ENCODE assay signal across 20 cellular contexts in the genomic region with DNA sequence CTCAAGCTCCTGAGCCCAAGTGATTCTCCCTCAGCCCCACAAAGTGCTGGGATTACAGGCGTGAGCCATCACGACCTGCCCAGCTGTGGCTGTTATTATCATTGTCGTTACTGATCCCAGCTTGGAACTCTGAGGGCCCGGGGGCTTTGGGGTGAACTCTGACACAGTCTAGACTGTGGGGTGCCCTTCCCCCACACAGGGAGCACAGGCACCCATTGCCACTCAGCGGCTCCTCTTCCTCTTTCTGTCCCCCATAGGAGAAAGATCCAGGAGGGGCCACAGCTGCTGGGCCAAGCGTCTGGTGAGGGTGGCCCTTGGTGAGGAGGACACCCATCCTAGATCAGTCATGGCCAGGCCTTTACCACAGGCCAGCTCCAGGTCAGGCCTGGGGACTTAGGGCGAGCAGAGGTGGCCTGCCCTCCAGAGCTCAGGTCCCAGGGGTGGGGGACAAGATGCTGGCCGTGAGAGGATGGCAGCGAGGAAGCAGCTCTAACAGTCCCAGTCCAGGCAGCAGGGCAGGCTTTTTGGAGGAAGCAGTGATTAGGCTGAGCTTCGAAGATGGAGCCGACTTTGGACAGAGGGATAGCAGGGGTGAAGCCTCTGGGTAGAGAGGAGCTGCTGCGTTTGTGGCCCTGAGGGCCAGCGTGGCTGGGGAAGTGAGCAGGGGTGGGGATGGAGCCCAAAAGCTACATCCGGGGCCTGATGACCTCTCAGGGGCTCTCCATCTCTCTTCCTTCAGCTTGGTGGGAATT. TPM values are rescaled to one million over a fixed set of nuclear protein-coding genes. Genes with fewer than 3 reads are reported as not detected.
DNase-seq lines count a peak whose midpoint lies in the region; ATAC-seq, FAIRE-seq and TF ChIP-seq lines count a peak whose summit lies in the region.
"Had no signal": no experiment of that assay in that cellular context is flagged by ENCODE, and none has a peak within 500 bp of the region (broad histone marks: within the 10 kb centered on the region; RNA-seq: fewer than 3 reads in every experiment).

No MANE protein-coding gene starts in this region.

- H3K4me1 ChIP-seq in SK-N-SH (ENCODE audit: control insufficient read depth in 1 of 2, insufficient read depth in 2 of 2, low read depth in 1 of 2, low read length in 1 of 2) = peaks cover 5 to 81% of the 10 kb centered on the region in 2 experiments; a peak in 2 of 4 replicates
- H3K4me1 ChIP-seq in CD8-positive, alpha-beta memory T cell (ENCODE audit: insufficient read depth, low read length) = peaks cover 88% of the 10 kb centered on the region
- H3K4me1 ChIP-seq in astrocyte (ENCODE audit: insufficient read depth, low read length) = peaks cover 4% of the 10 kb centered on the region

- WGBS in SK-N-SH (ENCODE audit: low lambda C conversion rate) = 81% methylated on average over 12 of the region's 14 CpGs

- H3K27me3 ChIP-seq in SK-N-SH (ENCODE audit: insufficient read depth) (no peaks in the 10 kb centered on the region), astrocyte (ENCODE audit: insufficient read depth, low read length) (no peaks in the 10 kb centered on the region)
- no peaks in the 10 kb centered on the region for H3K27me3 ChIP-seq in CD8-positive, alpha-beta memory T cell (ENCODE audit: insufficient read depth, low read length, poor library complexity, severe bottlenecking)

- no peaks in the 10 kb centered on the region for H3K36me3 Mint-ChIP-seq in CD8-positive, alpha-beta memory T cell
- H3K36me3 Mint-ChIP-seq in astrocyte (ENCODE audit: low read depth, unreplicated experiment) (no peaks in the 10 kb centered on the region), nephron (ENCODE audit: low read depth) (no peaks in the 10 kb centered on the region)

- H4K20me1 ChIP-seq in SK-N-SH (ENCODE audit: insufficient read depth) = no peaks in the 10 kb centered on the region
- H4K20me1 ChIP-seq in astrocyte (ENCODE audit: insufficient read depth, low read length) = no peaks in the 10 kb centered on the region

- TF ChIP-seq RAD21 in SK-N-SH (IDR thresholded peaks at IDR 0.05; ENCODE audit: low read length) = no peak

- H3K4me3 ChIP-seq in SK-N-SH (ENCODE audit: low read depth in 2 of 2, low read length in 1 of 2) (no peak overlapping the region), astrocyte (ENCODE audit: insufficient read depth, low read depth, low read length) (no peak overlapping the region)
- H3K4me3 ChIP-seq in CD8-positive, alpha-beta memory T cell (ENCODE audit: low read length) = no peak overlapping the region
- H3K4me3 ChIP-seq: gastroesophageal sphincter, transverse colon had no signal

- POLR2A ChIA-PET in SK-N-SH (lab: Yijun Ruan, JAX) = interaction anchor here (0.6 to 2.5 kb wide), 7 partner anchors 10 to 100 kb away, joined by 3 to 6 read pairs (median 3); no protein-coding TSS in a partner anchor
- POLR2A ChIA-PET in CD8-positive, alpha-beta memory T cell (lab: Charles Lee) = interaction anchor here (0.5 to 1.8 kb wide), 3 partner anchors 9 to 298 kb away, joined by 6 to 7 read pairs (median 7); a partner anchor contains a TSS

- H3K4me2 ChIP-seq in SK-N-SH = no peak overlapping the region
- H3K4me2 ChIP-seq in astrocyte (ENCODE audit: low read length) = no peak overlapping the region

- peak overlapping the region in 3 of 8 donors; percentile 27 to 79 (median 59) for H3K27ac Mint-ChIP-seq in CD8-positive, alpha-beta memory T cell
- H3K27ac Mint-ChIP-seq in astrocyte (ENCODE audit: unreplicated experiment) = peak overlapping the region; percentile 66
- peak overlapping the region; percentile 38 to 90 (median 81) for H3K27ac Mint-ChIP-seq in nephron

- no peak for TF ChIP-seq CTCF in SK-N-SH (IDR thresholded peaks at IDR 0.05)
- no peak for TF ChIP-seq CTCF in astrocyte (IDR thresholded peaks at IDR 0.05; ENCODE audit: insufficient read depth, low read depth, low read length)
- no peak for TF ChIP-seq CTCF in nephron (IDR thresholded peaks at IDR 0.05; ENCODE audit: unreplicated experiment in 3 of 3)
- TF ChIP-seq CTCF in GM13977 (IDR thresholded peaks at IDR 0.05; ENCODE audit: extremely low read depth, insufficient read depth, missing control alignments) = no peak

- CTCF ChIA-PET in SK-N-SH (lab: Yijun Ruan, JAX) = interaction anchor here (0.6 to 4.8 kb wide), 13 partner anchors 12 to 452 kb away, joined by 3 to 30 read pairs (median 6); no protein-coding TSS in a partner anchor
- CTCF ChIA-PET in CD8-positive, alpha-beta memory T cell (lab: Charles Lee) = interaction anchor here (0.8 to 1.1 kb wide), 2 partner anchors 72 to 166 kb away, joined by 3 to 4 read pairs; no protein-coding TSS in a partner anchor

- no peaks in the 10 kb centered on the region for H3K9me3 Mint-ChIP-seq in CD8-positive, alpha-beta memory T cell
- H3K9me3 Mint-ChIP-seq in astrocyte (ENCODE audit: unreplicated experiment) (no peaks in the 10 kb centered on the region), nephron (no peaks in the 10 kb centered on the region)

- no peaks in the 10 kb centered on the region for H3K9me2 ChIP-seq in SK-N-SH

- H2AFZ ChIP-seq in SK-N-SH (ENCODE audit: low read depth) = no peak overlapping the region
- no peak overlapping the region for H2AFZ ChIP-seq in astrocyte (ENCODE audit: low read depth, low read length)

- H3K9ac ChIP-seq in SK-N-SH (no peak overlapping the region), astrocyte (ENCODE audit: low read length) (no peak overlapping the region)

- FAIRE-seq in astrocyte (lab: Jason Lieb, UNC) = no peak
- FAIRE-seq: A204.1, GM18507, GM19239, islet of Langerhans had no signal

- H3K79me2 ChIP-seq in SK-N-SH (ENCODE audit: insufficient read depth) = no peaks in the 10 kb centered on the region
- H3K79me2 ChIP-seq in astrocyte (ENCODE audit: insufficient read depth, low read length) = no peaks in the 10 kb centered on the region

- peak overlapping the region in 1 of 7 donors; percentile 58 for H3K4me3 Mint-ChIP-seq in CD8-positive, alpha-beta memory T cell
- H3K4me3 Mint-ChIP-seq in astrocyte (ENCODE audit: unreplicated experiment) = no peak overlapping the region
- H3K4me3 Mint-ChIP-seq in nephron = peak overlapping the region; percentile 69 to 79 (median 71)

- no peaks in the 10 kb centered on the region for H3K9me3 ChIP-seq in SK-N-SH
- H3K9me3 ChIP-seq in CD8-positive, alpha-beta memory T cell (ENCODE audit: low read length) = no peaks in the 10 kb centered on the region
- no peaks in the 10 kb centered on the region for H3K9me3 ChIP-seq in astrocyte (ENCODE audit: insufficient read depth, low read depth, low read length)
- H3K9me3 ChIP-seq: gastroesophageal sphincter, transverse colon had no signal

- H3K36me3 ChIP-seq in SK-N-SH (replicated peaks in 1 of 2; ENCODE audit: control insufficient read depth in 1 of 2, insufficient read depth in 2 of 2, low read length in 1 of 2) (no peaks in the 10 kb centered on the region), astrocyte (ENCODE audit: insufficient read depth, low read length) (no peaks in the 10 kb centered on the region)
- H3K36me3 ChIP-seq in CD8-positive, alpha-beta memory T cell (ENCODE audit: insufficient read depth, low read length) = no peaks in the 10 kb centered on the region
- H3K36me3 ChIP-seq: gastroesophageal sphincter, transverse colon had no signal

- H3K27me3 Mint-ChIP-seq in CD8-positive, alpha-beta memory T cell = peaks cover 0 to 2% of the 10 kb centered on the region in 2 donors
- peaks cover 4% of the 10 kb centered on the region for H3K27me3 Mint-ChIP-seq in astrocyte (ENCODE audit: low read depth, unreplicated experiment)
- peaks cover 6% of the 10 kb centered on the region for H3K27me3 Mint-ChIP-seq in nephron (ENCODE audit: low read depth)

- DNase-seq in SK-N-SH (no peak), astrocyte (ENCODE audit: low read depth) (no peak), NCI-H2081 treated with DMSO at 0.1 percent for 48 hours (lab: John Stamatoyannopoulos, UW) (no peak), GM13977 (ENCODE audit: low spot score) (no peak), DMS114 treated with DMSO at 0.1 percent for 48 hours (lab: John Stamatoyannopoulos, UW; ENCODE audit: unreplicated experiment) (no peak)
- no peak for DNase-seq in CD8-positive, alpha-beta memory T cell
- DNase-seq: activated CD8-positive, alpha-beta memory T cell treated with anti-CD3 and anti-CD28 coated beads, Interleukin-2, amount 50 U/mL, for 48 hours; cerebellar nuclear complex; NCI-H1930; stimulated activated CD4-positive, alpha-beta T cell treated with anti-CD3 and anti-CD28 coated beads, Interleukin-2, amount 100 ng/mL, for 24 hours; transverse colon had no signal

- peaks cover 7% of the 10 kb centered on the region for H3F3A ChIP-seq in SK-N-SH (replicated peaks; ENCODE audit: insufficient read depth)

- no peak for ATAC-seq in SK-N-SH treated with all-trans-retinoic acid at 6 μM for 48 hours
- ATAC-seq: gastroesophageal sphincter had no signal

- H3K27ac ChIP-seq in SK-N-SH (ENCODE audit: low read depth in 2 of 2, low read length in 1 of 2) (peak overlapping the region; percentile 18 to 99; a peak in 3 of 4 replicates), astrocyte (ENCODE audit: low read depth, low read length) (no peak overlapping the region)
- H3K27ac ChIP-seq in CD8-positive, alpha-beta memory T cell (ENCODE audit: low read depth, low read length) = peak overlapping the region; percentile 75
- H3K27ac ChIP-seq: transverse colon had no signal

- H3K4me1 Mint-ChIP-seq in CD8-positive, alpha-beta memory T cell = peaks cover 44 to 68% (median 46%) of the 10 kb centered on the region in 3 donors
- H3K4me1 Mint-ChIP-seq in astrocyte (ENCODE audit: low read depth, unreplicated experiment) = peaks cover 5% of the 10 kb centered on the region
- peaks cover 33% of the 10 kb centered on the region for H3K4me1 Mint-ChIP-seq in nephron

- no peak for TF ChIP-seq EP300 in SK-N-SH (IDR thresholded peaks at IDR 0.05; ENCODE audit: borderline replicate concordance in 1 of 2, low read depth in 1 of 2, low read length in 1 of 2)

- in situ Hi-C loops in GM13977 (cut with MboI; ENCODE audit: low pct_unique_long_range_greater_than_20kb, low sequenced_read_pairs, unreplicated experiment) = no loop called here

TF ChIP-seq in SK-N-SH, 30 proteins besides CTCF, POLR2A, EP300 and RAD21 (continues in another document):
- TF ChIP-seq NRF1 (IDR thresholded peaks at IDR 0.05; ENCODE audit: low read depth, low read length) (no peak), FOXJ3 (CRISPR knock-in tag; IDR thresholded peaks at IDR 0.05) (no peak)

TF ChIP-seq in SK-N-SH treated with all-trans-retinoic acid at 6 μM for 48 hours, 23 proteins besides CTCF, POLR2A, EP300 and RAD21 (continues in another document):
- TF ChIP-seq ZC3H10 (CRISPR knock-in tag; IDR thresholded peaks at IDR 0.05) (no peak), ISL1 (CRISPR knock-in tag; IDR thresholded peaks at IDR 0.05) (no peak), CSDC2 (CRISPR knock-in tag; IDR thresholded peaks at IDR 0.05) (no peak)

RNA-seq across cellular contexts. Expression of a gene that starts 24.7 kb away (rescaled TPM):
- polyA plus RNA-seq in SK-N-SH (2012; rRNA removed) = not detected in 2 replicates
- polyA plus RNA-seq in SK-N-SH (2012; cell fraction: cytosol; rRNA removed) = 0.04 TPM in 1 of 2 replicates, not detected in the other
- not detected in 2 replicates for polyA plus RNA-seq in SK-N-SH (2012; cell fraction: nucleus; rRNA removed)
- total RNA-seq in CD8-positive, alpha-beta memory T cell = not detected
- polyA plus RNA-seq in CD8-positive, alpha-beta memory T cell = not detected
- total RNA-seq in astrocyte = not detected in 2 replicates
- total RNA-seq: gastroesophageal sphincter, MCF 10A, renal cortical epithelial cell, transverse colon had no signal

RNA-seq across cellular contexts. Expression of a gene that starts 42.1 kb away (rescaled TPM):
- polyA plus RNA-seq in SK-N-SH (2012; rRNA removed) = 23.5 and 31.4 TPM in 2 replicates
- polyA plus RNA-seq in SK-N-SH (2012; cell fraction: cytosol; rRNA removed) = 25.8 and 29.6 TPM in 2 replicates
- 13.7 and 15.8 TPM in 2 replicates for polyA plus RNA-seq in SK-N-SH (2012; cell fraction: nucleus; rRNA removed)
- total RNA-seq in CD8-positive, alpha-beta memory T cell = 10 to 100 TPM; 61.0 to 65.1 TPM
- polyA plus RNA-seq in CD8-positive, alpha-beta memory T cell = 0.69 TPM
- total RNA-seq in astrocyte = 3.3 and 5.8 TPM in 2 replicates
